ENCODE assay signal across 14 cellular contexts in genomic region chr13:113819341-113819730, GRCh38.
"Had no signal": no experiment of that assay in that cellular context is flagged by ENCODE, and none has a peak within 500 bp of the region (broad histone marks: within the 10 kb centered on the region; RNA-seq: fewer than 3 reads in every experiment).

No MANE protein-coding gene starts in this region.

- H3K4me1 ChIP-seq: colonic mucosa had no signal

- H3K27me3 ChIP-seq: cardiac muscle cell, colonic mucosa, right lobe of liver had no signal

- H3K9me3 ChIP-seq: colonic mucosa, mucosa of descending colon, right lobe of liver had no signal

- DNase-seq: activated CD4-positive, alpha-beta memory T cell treated with anti-CD3 and anti-CD28 coated beads, Interleukin-2, amount 10 ng/mL, durations not matched to agents 7 days and 5 days; activated CD4-positive, alpha-beta T cell treated with anti-CD3 and anti-CD28 coated beads for 1 hour; activated naive CD4-positive, alpha-beta T cell treated with Interleukin-2 at 50 U/mL for 16 hours; activated naive CD8-positive, alpha-beta T cell treated with anti-CD3 and anti-CD28 coated beads, Interleukin-2, amount 50 U/mL, for 24 hours; colonic mucosa; hypothalamus; kidney glomerular epithelial cell; mammary epithelial cell; mucosa of descending colon; naive thymus-derived CD8-positive, alpha-beta T cell; stimulated activated CD4-positive, alpha-beta T cell treated with anti-CD3 and anti-CD28 coated beads, Interleukin-1b, Interleukin-23, amount 100 ng/mL, for 48 hours; stimulated activated naive B cell treated with anti-CD40 and anti-IgM and Interleukin-4, amounts not matched to agents 10 μg/mL and 1 μg/mL and 100 μg/mL, for 72 hours had no signal

- ATAC-seq: activated naive CD8-positive, alpha-beta T cell treated with anti-CD3 and anti-CD28 coated beads, Interleukin-2, amount 50 U/mL, for 24 hours; mucosa of descending colon; naive thymus-derived CD8-positive, alpha-beta T cell; right lobe of liver; stimulated activated naive B cell treated with anti-CD40 and anti-IgM and Interleukin-4, amounts not matched to agents 10 μg/mL and 1 μg/mL and 100 μg/mL, for 72 hours had no signal

- H3K9me3 Mint-ChIP-seq: activated CD4-positive, alpha-beta memory T cell treated with anti-CD3 and anti-CD28 coated beads, Interleukin-2, amount 10 ng/mL, durations not matched to agents 7 days and 5 days; activated naive CD8-positive, alpha-beta T cell treated with anti-CD3 and anti-CD28 coated beads, Interleukin-2, amount 50 U/mL, for 24 hours had no signal

- H3K27ac ChIP-seq: cardiac muscle cell, colonic mucosa, right lobe of liver had no signal

- H3K4me3 ChIP-seq: cardiac muscle cell, colonic mucosa, mucosa of descending colon, right lobe of liver had no signal

- H3K27me3 Mint-ChIP-seq: activated CD4-positive, alpha-beta memory T cell treated with anti-CD3 and anti-CD28 coated beads, Interleukin-2, amount 10 ng/mL, durations not matched to agents 7 days and 5 days; stimulated activated naive B cell treated with anti-CD40 and anti-IgM and Interleukin-4, amounts not matched to agents 10 μg/mL and 1 μg/mL and 100 μg/mL, for 72 hours had no signal

- H3K36me3 ChIP-seq: colonic mucosa, right lobe of liver had no signal

- H3K27ac Mint-ChIP-seq: activated CD4-positive, alpha-beta memory T cell treated with anti-CD3 and anti-CD28 coated beads, Interleukin-2, amount 10 ng/mL, durations not matched to agents 7 days and 5 days; activated naive CD8-positive, alpha-beta T cell treated with anti-CD3 and anti-CD28 coated beads, Interleukin-2, amount 50 U/mL, for 24 hours; stimulated activated naive B cell treated with anti-CD40 and anti-IgM and Interleukin-4, amounts not matched to agents 10 μg/mL and 1 μg/mL and 100 μg/mL, for 72 hours had no signal

- H3K4me3 Mint-ChIP-seq: activated CD4-positive, alpha-beta memory T cell treated with anti-CD3 and anti-CD28 coated beads, Interleukin-2, amount 10 ng/mL, durations not matched to agents 7 days and 5 days; activated naive CD8-positive, alpha-beta T cell treated with anti-CD3 and anti-CD28 coated beads, Interleukin-2, amount 50 U/mL, for 24 hours; naive thymus-derived CD8-positive, alpha-beta T cell; stimulated activated naive B cell treated with anti-CD40 and anti-IgM and Interleukin-4, amounts not matched to agents 10 μg/mL and 1 μg/mL and 100 μg/mL, for 72 hours had no signal
